In genomic region chr2:173964565-173965371, GRCh38 we compare ENCODE assay signal across 8 cellular contexts. TPM values are rescaled to one million over a fixed set of nuclear protein-coding genes. Genes with fewer than 3 reads are reported as not detected.
DNase-seq lines count a peak whose midpoint lies in the region; ATAC-seq and TF ChIP-seq lines count a peak whose summit lies in the region.

No MANE protein-coding gene starts in this region.

- no peak overlapping the region for H2BK15ac ChIP-seq in H9 (ENCODE audit: low read depth, low read length)

- no peaks in the 10 kb centered on the region for H3K79me1 ChIP-seq in H9 (ENCODE audit: insufficient read depth, low read depth, low read length, poor library complexity, severe bottlenecking)

- H3K27ac Mint-ChIP-seq in H9 = peak overlapping the region; percentile 96 to 100 (median 99)

- ATAC-seq in right cardiac atrium = peak; percentile 86 to 89
- peak; percentile 88 for ATAC-seq in aorta (ENCODE audit: low FRiP score)

- no peak overlapping the region for H4K8ac ChIP-seq in H9 (replicated peaks; ENCODE audit: insufficient read length, low read depth, low read length)

- no CpG with 5 or more reads among the region's 84 CpGs for WGBS in H9 (ENCODE audit: extremely low coverage, insufficient read length, low lambda C conversion rate)
- under 1% methylated on average over 79 of the region's 84 CpGs for WGBS in right cardiac atrium
- 0 to 1% methylated on average over 53 to 75 of the region's 84 CpGs for WGBS in aorta, 2 donors

- H3K4me1 ChIP-seq in H9 (ENCODE audit: insufficient read depth, low read length) (peaks cover 3% of the 10 kb centered on the region; the same call in 1 of the 2 replicates), right cardiac atrium (ENCODE audit: control insufficient read depth, insufficient read depth, low read length) (peaks cover 2% of the 10 kb centered on the region), aorta (ENCODE audit: control insufficient read depth in 1 of 2, insufficient read depth in 2 of 2, low read length in 2 of 2) (no peaks in the 10 kb centered on the region)

- no peak overlapping the region for H2AK5ac ChIP-seq in H9 (ENCODE audit: insufficient read length, low read length)

- H3K4me3 Mint-ChIP-seq in H9 = peak overlapping the region; percentile 95 to 97

- H3K9me3 Mint-ChIP-seq in H9 = peaks cover 0 to 6% of the 10 kb centered on the region in 2 experiments; a peak in 1 of 5 replicates

- H3K18ac ChIP-seq in H9 (ENCODE audit: insufficient read length, low read depth, low read length) = peak overlapping the region; percentile 89

- peak overlapping the region; percentile 97 for H3K14ac ChIP-seq in H9 (ENCODE audit: insufficient read depth, low read length)

- H3K23ac ChIP-seq in H9 (ENCODE audit: insufficient read length, low read depth, low read length) = no peak overlapping the region

- no peak overlapping the region for H2AFZ ChIP-seq in H9 (ENCODE audit: low read length)

- peaks cover 6% of the 10 kb centered on the region for H3K23me2 ChIP-seq in H9 (ENCODE audit: insufficient read length, low read depth, low read length, poor library complexity, severe bottlenecking)

- H3K9ac ChIP-seq in H9 (ENCODE audit: extremely low read depth, insufficient read length, low read length) = peak overlapping the region; percentile 87

- no peak overlapping the region for H4K5ac ChIP-seq in H9 (ENCODE audit: insufficient read length, low read depth, low read length)

- H3K27ac ChIP-seq in H9 (ENCODE audit: insufficient read length, low read depth, low read length) (peak overlapping the region; percentile 27), right cardiac atrium (ENCODE audit: low read length) (peak overlapping the region; percentile 100), aorta (ENCODE audit: low read depth in 1 of 2, low read length in 2 of 2) (peak overlapping the region; percentile 98 to 99)

- no peaks in the 10 kb centered on the region for H3K27me3 Mint-ChIP-seq in H9 (ENCODE audit: low read depth)

- no peak overlapping the region for H2BK120ac ChIP-seq in H9 (ENCODE audit: low read depth, low read length, poor library complexity, severe bottlenecking)

- H3K4ac ChIP-seq in H9 (ENCODE audit: low read depth, low read length) = no peak overlapping the region; the same call in 1 of the 2 replicates

- peaks cover 20 to 34% (median 20%) of the 10 kb centered on the region in 3 experiments for H3K36me3 Mint-ChIP-seq in H9 (ENCODE audit: insufficient read depth in 1 of 3, low read depth in 3 of 3)

- DNase-seq in Daoy (ENCODE audit: low read depth) (peak; percentile 92), H9 (peak; percentile 83), NCI-H1092 treated with DMSO at 0.1 percent for 48 hours (lab: John Stamatoyannopoulos, UW) (peak; percentile 83), T-helper 2 cell (peak; percentile 70 to 96 (median 78)), anterior cingulate cortex (lab: John Stamatoyannopoulos, UW) (peak in 57 of 58 donors; percentile 14 to 91 (median 78)), right cardiac atrium (peak; percentile 93 to 97 (median 96)), putamen (ENCODE audit: low spot score) (peak; percentile 90), aorta (peak; percentile 96)

- no peak overlapping the region for H3K56ac ChIP-seq in H9 (ENCODE audit: insufficient read length, low read depth, low read length)

- H3K9me3 ChIP-seq in H9 (ENCODE audit: control insufficient read depth, low read depth, low read length) (no peaks in the 10 kb centered on the region), right cardiac atrium (ENCODE audit: control insufficient read depth, low read length) (no peaks in the 10 kb centered on the region), aorta (ENCODE audit: control insufficient read depth, low read length) (no peaks in the 10 kb centered on the region)

- peaks cover 26% of the 10 kb centered on the region for H3K79me2 ChIP-seq in H9 (ENCODE audit: insufficient read depth, low read length)

- H3K4me1 Mint-ChIP-seq in H9 = peaks cover 32 to 50% of the 10 kb centered on the region in 2 experiments

- peak overlapping the region; percentile 8 for H2BK5ac ChIP-seq in H9 (ENCODE audit: insufficient read length, low read length)

- no peaks in the 10 kb centered on the region for H3K27me3 ChIP-seq in H9 (ENCODE audit: insufficient read depth, low read length)
- H3K27me3 ChIP-seq in right cardiac atrium (ENCODE audit: control insufficient read depth, insufficient read depth) = no peaks in the 10 kb centered on the region
- no peaks in the 10 kb centered on the region for H3K27me3 ChIP-seq in aorta (ENCODE audit: control insufficient read depth in 1 of 2, insufficient read depth in 2 of 2, low read length in 1 of 2)

- H3K36me3 ChIP-seq in aorta (ENCODE audit: control insufficient read depth in 1 of 2, insufficient read depth in 2 of 2, low read length in 1 of 2) = no peaks in the 10 kb centered on the region

- H3K4me3 ChIP-seq in right cardiac atrium (ENCODE audit: low read length) (peak overlapping the region; percentile 96), aorta (ENCODE audit: low read length in 2 of 2) (peak overlapping the region; percentile 100)

- no peak overlapping the region for H2BK12ac ChIP-seq in H9 (ENCODE audit: insufficient read length, low read depth, low read length)

- peak overlapping the region; percentile 50 for H3K4me2 ChIP-seq in H9 (ENCODE audit: insufficient read depth, insufficient read length, low read length)

- no peak overlapping the region for H3T11ph ChIP-seq in H9 (ENCODE audit: low read length)

- no peaks in the 10 kb centered on the region for H4K20me1 ChIP-seq in H9 (ENCODE audit: control insufficient read depth, insufficient read depth, insufficient read length)

- no peak for TF ChIP-seq CTCF in H9 (conservative IDR thresholded peaks at IDR 0.05)

- intact Hi-C loops in right cardiac atrium (cut with DNase I) = loop anchor here in 2 of 4 donors (10.0 kb wide), 2 partner anchors 60 to 70 kb away; no protein-coding TSS in a partner anchor
- intact Hi-C loops in aorta (cut with DNase I) = loop anchor here in 1 of 2 donors (1.0 to 5.0 kb wide), 3 partner anchors 25 to 112 kb away; no protein-coding TSS in a partner anchor

- no peak overlapping the region for H4K91ac ChIP-seq in H9 (ENCODE audit: insufficient read length, low read depth, low read length)

- no peak overlapping the region for H2BK20ac ChIP-seq in H9 (ENCODE audit: low read depth, low read length, poor library complexity, severe bottlenecking)

RNA-seq across cellular contexts. Expression of gene SP3, which starts 0.4 kb away (rescaled TPM):
- total RNA-seq in Daoy (2014; rRNA removed; shearing (Covaris generic)) = 57.4 and 88.5 TPM in 2 replicates
- total RNA-seq in H9 (2021) (86.3 and 87.6 TPM in 2 replicates), right cardiac atrium (10 to 100 TPM; 44.8 to 52.2 (median 49.0) TPM), aorta (10 to 100 TPM; 79.1 to 97.6 TPM)
- polyA plus RNA-seq in right cardiac atrium (14.9 TPM), aorta (10 to 100 TPM; 16.2 to 25.4 TPM)

Comparison
In these comparisons a context has a peak if more than half of its experiments do, and no peak if none do; other contexts are left out.
1. Peak in every context shown above with its lines: DNase-seq, ATAC-seq, H3K4me3 ChIP-seq and H3K27ac ChIP-seq.
2. H3K27ac ChIP-seq: peak in every context shown above with its lines; median percentile 100 in right cardiac atrium; 98 in aorta; 27 in H9.